Comparison of ENCODE assay signal across 28 cellular contexts in genomic region chr7:109939207-109939606, GRCh38.
"Had no signal": no experiment of that assay in that cellular context is flagged by ENCODE, and none has a peak within 500 bp of the region (broad histone marks: within the 10 kb centered on the region; RNA-seq: fewer than 3 reads in every experiment).

No MANE protein-coding gene starts in this region.

- H3K4me2 ChIP-seq: hepatocyte, smooth muscle cell had no signal

- ATAC-seq: left colon; left ventricle myocardium superior; naive thymus-derived CD8-positive, alpha-beta T cell; sciatic nerve; stimulated activated naive CD8-positive, alpha-beta T cell treated with anti-CD3 and anti-CD28 coated beads, Interleukin-15, amount 100 ng/mL, for 72 hours had no signal

- H3K9me3 ChIP-seq: esophagus squamous epithelium, lower lobe of right lung, prostate gland, thyroid gland, vagina had no signal

- DNase-seq: dermis blood vessel endothelial cell; effector memory CD4-positive, alpha-beta T cell; esophagus squamous epithelium; foreskin melanocyte; head of caudate nucleus; left colon; left ventricle myocardium superior; lower lobe of right lung; naive thymus-derived CD8-positive, alpha-beta T cell; nephron progenitor cell; nucleus accumbens; stimulated activated CD4-positive, alpha-beta T cell treated with anti-CD3 and anti-CD28 coated beads, Interleukin-12 subunit alpha, Interleukin-12 subunit beta, amount 100 ng/mL, for 4 hours; stimulated activated CD4-positive, alpha-beta T cell treated with anti-CD3 and anti-CD28 coated beads, Interleukin-1b, Interleukin-23, amount 100 ng/mL, for 48 hours; stimulated activated CD4-positive, alpha-beta T cell treated with anti-CD3 and anti-CD28 coated beads, Interleukin-4, amount 100 ng/mL, for 1 hour; stimulated activated CD8-positive, alpha-beta memory T cell treated with anti-CD3 and anti-CD28 coated beads, Interleukin-4, amount 100 ng/mL, for 48 hours; stimulated activated naive CD4-positive, alpha-beta T cell; stimulated activated naive CD8-positive, alpha-beta T cell treated with anti-CD3 and anti-CD28 coated beads, Interleukin-15, amount 100 ng/mL, for 72 hours; thyroid gland; trophoblast cell had no signal

- H3K27me3 ChIP-seq: esophagus squamous epithelium, hepatocyte, right atrium auricular region, thyroid gland, vagina had no signal

- H3K4me1 ChIP-seq: esophagus squamous epithelium, lower lobe of right lung, prostate gland, right atrium auricular region, thyroid gland, vagina had no signal

- H3K79me2 ChIP-seq: hepatocyte had no signal

- H3K27ac ChIP-seq: coronary artery, esophagus squamous epithelium, hepatocyte, lower lobe of right lung, prostate gland, right atrium auricular region, thyroid gland, vagina had no signal

- H3K36me3 ChIP-seq: esophagus squamous epithelium, lower lobe of right lung, prostate gland, right atrium auricular region, thyroid gland, vagina had no signal

- H2AFZ ChIP-seq: hepatocyte had no signal

- H3K4me3 ChIP-seq: coronary artery, esophagus squamous epithelium, hepatocyte, lower lobe of right lung, prostate gland, right atrium auricular region, smooth muscle cell, thyroid gland, vagina had no signal

- FAIRE-seq: endothelial cell of umbilical vein, islet of Langerhans had no signal
